In the genomic region with DNA sequence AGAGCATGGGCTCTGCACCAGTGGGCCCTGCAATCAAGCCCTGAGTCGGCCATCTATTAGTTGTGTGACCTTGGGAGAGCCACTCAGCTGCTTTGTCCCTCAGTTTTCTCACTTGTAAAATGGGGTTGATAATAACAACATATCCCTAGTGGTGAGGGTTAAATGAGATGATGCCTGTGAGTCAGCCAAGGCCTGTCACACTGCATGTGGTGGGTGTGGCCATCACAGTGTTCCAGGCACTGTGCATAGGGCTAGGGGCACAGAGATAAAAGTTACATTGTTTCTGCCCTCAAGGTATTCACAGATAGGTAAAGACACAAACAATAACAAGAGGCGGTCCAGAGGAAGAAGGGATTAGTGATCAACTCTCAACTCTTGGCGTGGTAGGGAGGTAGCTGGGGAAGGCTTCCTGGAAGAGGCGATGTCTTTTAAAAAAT, we compare ENCODE assay signal across 17 cellular contexts. TPM values are rescaled to one million over a fixed set of nuclear protein-coding genes. Genes with fewer than 3 reads are reported as not detected.
DNase-seq lines count a peak whose midpoint lies in the region; ATAC-seq and TF ChIP-seq lines count a peak whose summit lies in the region.
"Had no signal": no experiment of that assay in that cellular context is flagged by ENCODE, and none has a peak within 500 bp of the region (broad histone marks: within the 10 kb centered on the region; RNA-seq: fewer than 3 reads in every experiment).

No MANE protein-coding gene starts in this region.

- no peaks in the 10 kb centered on the region for H3K9me3 Mint-ChIP-seq in activated T-cell treated with anti-CD3 and anti-CD28 coated beads, Interleukin-2, amount 50 U/mL, for 24 hours
- H3K9me3 Mint-ChIP-seq: brain; effector memory CD8-positive, alpha-beta T cell had no signal

- no peak overlapping the region for H3K27ac Mint-ChIP-seq in activated T-cell treated with anti-CD3 and anti-CD28 coated beads, Interleukin-2, amount 50 U/mL, for 24 hours
- H3K27ac Mint-ChIP-seq: effector memory CD8-positive, alpha-beta T cell had no signal

- H3K4me1 ChIP-seq in RWPE2 (ENCODE audit: insufficient read depth, poor library complexity, severe bottlenecking) (no peaks in the 10 kb centered on the region), aorta (ENCODE audit: control insufficient read depth in 1 of 2, insufficient read depth in 2 of 2, low read length in 2 of 2) (peaks cover 0 to 7% of the 10 kb centered on the region in 2 donors)

- H3K36me3 Mint-ChIP-seq in activated T-cell treated with anti-CD3 and anti-CD28 coated beads, Interleukin-2, amount 50 U/mL, for 24 hours (ENCODE audit: low read depth): no peaks in the 10 kb centered on the region

- ATAC-seq in RWPE2 (ENCODE audit: low read depth) (peak; percentile 48), aorta (ENCODE audit: low FRiP score) (no peak)
- ATAC-seq: effector memory CD8-positive, alpha-beta T cell had no signal

- TF ChIP-seq CTCF in RWPE2 (IDR thresholded peaks at IDR 0.05; ENCODE audit: poor library complexity, severe bottlenecking): no peak

- no peaks in the 10 kb centered on the region for H3K27me3 ChIP-seq in RWPE2 (ENCODE audit: insufficient read depth, poor library complexity, severe bottlenecking)
- no peaks in the 10 kb centered on the region for H3K27me3 ChIP-seq in aorta (ENCODE audit: control insufficient read depth in 1 of 2, insufficient read depth in 2 of 2, low read length in 1 of 2)
- H3K27me3 ChIP-seq: BLaER1 had no signal

- intact Hi-C loops in aorta (cut with DNase I): no loop called here

- H3K9me3 ChIP-seq in RWPE2 (ENCODE audit: severe bottlenecking) (no peaks in the 10 kb centered on the region), aorta (ENCODE audit: control insufficient read depth, low read length) (no peaks in the 10 kb centered on the region)
- H3K9me3 ChIP-seq: BLaER1, HAP-1 had no signal

- peak; percentile 6 for DNase-seq in stimulated activated CD4-positive, alpha-beta T cell treated with anti-CD3 and anti-CD28 coated beads, Interleukin-15, amount 100 ng/mL, for 24 hours
- no peak for DNase-seq in stimulated activated CD4-positive, alpha-beta T cell treated with anti-CD3 and anti-CD28 coated beads, Interleukin-4, amount 100 ng/mL, for 24 hours
- DNase-seq in RWPE2 (ENCODE audit: low spot score) (no peak), kidney tubule cell (ENCODE audit: low spot score) (peak; percentile 42), aorta (peak; percentile 30 to 67), NCI-H526 (lab: John Stamatoyannopoulos, UW) (no peak), medulla oblongata (ENCODE audit: extremely low spot score) (no peak)
- no peak for DNase-seq in activated T-cell treated with anti-CD3 and anti-CD28 coated beads, Interleukin-2, amount 50 U/mL, for 24 hours
- DNase-seq: activated effector memory CD4-positive, alpha-beta T cell treated with anti-CD3 and anti-CD28 coated beads, Interleukin-2, amount 50 U/mL, for 16 hours; DMS53; effector memory CD8-positive, alpha-beta T cell; islet precursor cell; NCI-H1930; NCI-H524 had no signal

- H3K4me3 ChIP-seq in RWPE2 (ENCODE audit: severe bottlenecking) (no peak overlapping the region), aorta (ENCODE audit: low read length in 2 of 2) (no peak overlapping the region)
- H3K4me3 ChIP-seq: BLaER1, HAP-1 had no signal

- peaks cover 4% of the 10 kb centered on the region for H3K27me3 Mint-ChIP-seq in activated T-cell treated with anti-CD3 and anti-CD28 coated beads, Interleukin-2, amount 50 U/mL, for 24 hours

- H3K4me3 Mint-ChIP-seq in activated T-cell treated with anti-CD3 and anti-CD28 coated beads, Interleukin-2, amount 50 U/mL, for 24 hours: no peak overlapping the region
- H3K4me3 Mint-ChIP-seq: brain; effector memory CD8-positive, alpha-beta T cell had no signal

- H3K4me1 Mint-ChIP-seq in activated T-cell treated with anti-CD3 and anti-CD28 coated beads, Interleukin-2, amount 50 U/mL, for 24 hours (ENCODE audit: low read depth): peaks cover 5% of the 10 kb centered on the region

- H3K36me3 ChIP-seq in RWPE2 (ENCODE audit: low read depth): no peaks in the 10 kb centered on the region
- no peaks in the 10 kb centered on the region for H3K36me3 ChIP-seq in aorta (ENCODE audit: control insufficient read depth in 1 of 2, insufficient read depth in 2 of 2, low read length in 1 of 2)
- H3K36me3 ChIP-seq: BLaER1 had no signal

- 96% methylated on average over 4 of the region's 4 CpGs for WGBS in aorta, 2 donors

- H3K27ac ChIP-seq in RWPE2 (ENCODE audit: poor library complexity, severe bottlenecking) (no peak overlapping the region), aorta (ENCODE audit: low read depth in 1 of 2, low read length in 2 of 2) (no peak overlapping the region)
- H3K27ac ChIP-seq: BLaER1 had no signal

RNA-seq across cellular contexts. Expression of a gene that starts 19.5 kb away (rescaled TPM):
- 10 to 100 TPM; 34.8 to 92.0 TPM for total RNA-seq in aorta
- polyA plus RNA-seq in aorta: 10 to 100 TPM in 1 of 2 donors, 1 to 10 TPM in 1; 7.1 to 14.3 TPM

Comparison
In these comparisons a context has a peak if more than half of its experiments do, and no peak if none do; other contexts are left out.
1. DNase-seq: peak in stimulated activated CD4-positive, alpha-beta T cell treated with anti-CD3 and anti-CD28 coated beads, Interleukin-15, amount 100 ng/mL, for 24 hours (single experiment), kidney tubule cell (single experiment) and aorta (2 of 2); none in stimulated activated CD4-positive, alpha-beta T cell treated with anti-CD3 and anti-CD28 coated beads, Interleukin-4, amount 100 ng/mL, for 24 hours (single experiment), RWPE2 (single experiment), activated T-cell treated with anti-CD3 and anti-CD28 coated beads, Interleukin-2, amount 50 U/mL, for 24 hours (single experiment), NCI-H526 (0 of 2) and medulla oblongata (single experiment).